In genomic region chr7:139974179-139974811, GRCh38 we compare ENCODE assay signal across 17 cellular contexts.
DNase-seq lines count a peak whose midpoint lies in the region; ATAC-seq, FAIRE-seq and TF ChIP-seq lines count a peak whose summit lies in the region.
"Had no signal": no experiment of that assay in that cellular context is flagged by ENCODE, and none has a peak within 500 bp of the region (broad histone marks: within the 10 kb centered on the region; RNA-seq: fewer than 3 reads in every experiment).

No MANE protein-coding gene starts in this region.

- no peak for TF ChIP-seq RAD21 in K562 (CRISPR knock-in tag; conservative IDR thresholded peaks at IDR 0.05 in 1 of 2, IDR thresholded peaks at IDR 0.05 in 1 of 2)

- 90% methylated on average over 13 of the region's 13 CpGs for WGBS in K562 (ENCODE audit: insufficient coverage, low coverage, missing lambda C conversion rate)
- 86% methylated on average over 12 of the region's 13 CpGs for WGBS in esophagus muscularis mucosa

- no peak overlapping the region for H3K9ac ChIP-seq in HUES48 (ENCODE audit: low read depth, low read length)
- H3K9ac ChIP-seq in K562 (ENCODE audit: insufficient read depth in 1 of 2, low read depth in 2 of 2, low read length in 2 of 2): peak overlapping the region in 1 of 2 experiments; percentile 18; a peak in 1 of 4 replicates
- H3K9ac ChIP-seq in neural progenitor cell: no peak overlapping the region

- H4K20me1 ChIP-seq in K562 (replicated peaks; ENCODE audit: control insufficient read depth, insufficient read depth, low read length) (peaks cover 4% of the 10 kb centered on the region; the same call in 1 of the 2 replicates), neural progenitor cell (ENCODE audit: low read depth) (no peaks in the 10 kb centered on the region)

- BruUV-seq in K562 (replicated peaks; lab: Mats Ljungman, UMichigan): no TSS peak

- no peaks in the 10 kb centered on the region for H3K36me3 Mint-ChIP-seq in neural progenitor cell

- no peaks in the 10 kb centered on the region for H3K27me3 ChIP-seq in HUES48 (ENCODE audit: control insufficient read depth, insufficient read depth, low read length)
- no peaks in the 10 kb centered on the region for H3K27me3 ChIP-seq in K562 (ENCODE audit: control insufficient read depth in 2 of 2, insufficient read depth in 2 of 2, low read length in 2 of 2)
- H3K27me3 ChIP-seq in esophagus muscularis mucosa: no peaks in the 10 kb centered on the region
- no peaks in the 10 kb centered on the region for H3K27me3 ChIP-seq in neural progenitor cell

- H3K79me2 ChIP-seq in K562 (ENCODE audit: control insufficient read depth, insufficient read depth, low read length) (peaks cover 38% of the 10 kb centered on the region), neural progenitor cell (ENCODE audit: low read depth) (no peaks in the 10 kb centered on the region)

- ATAC-seq in K562: no peak
- ATAC-seq: GM12878 had no signal

- no peaks in the 10 kb centered on the region for H3K9me3 Mint-ChIP-seq in neural progenitor cell
- H3K9me3 Mint-ChIP-seq: CD4-positive, alpha-beta T cell had no signal

- POLR2A ChIA-PET in K562 (lab: Yijun Ruan, JAX): interaction anchor here (0.8 to 5.8 kb wide), 8 partner anchors 10 to 196 kb away, joined by 3 to 76 read pairs (median 4); no protein-coding TSS in a partner anchor

- H3K27me3 Mint-ChIP-seq in neural progenitor cell (ENCODE audit: insufficient read depth, low read depth): peaks cover 2% of the 10 kb centered on the region
- H3K27me3 Mint-ChIP-seq: CD4-positive, alpha-beta T cell had no signal

- H3K9me3 ChIP-seq in HUES48 (ENCODE audit: control insufficient read depth, insufficient read depth, low read length) (no peaks in the 10 kb centered on the region), K562 (replicated peaks; ENCODE audit: control insufficient read depth, insufficient read depth, low read depth, low read length) (peaks cover 2% of the 10 kb centered on the region; the same call in 1 of the 2 replicates), esophagus muscularis mucosa (no peaks in the 10 kb centered on the region), neural progenitor cell (ENCODE audit: low read depth) (no peaks in the 10 kb centered on the region)
- H3K9me3 ChIP-seq: HAP-1 had no signal

- H3K4me3 Mint-ChIP-seq in neural progenitor cell: no peak overlapping the region
- H3K4me3 Mint-ChIP-seq: B cell; CD4-positive, alpha-beta T cell had no signal

- CTCF ChIA-PET in K562 (lab: Yijun Ruan, JAX; ENCODE audit: low intra/inter-chr PET ratio): no interaction called here

- no peak overlapping the region for H3K4me2 ChIP-seq in K562 (ENCODE audit: insufficient read depth, low read length)
- H3K4me2 ChIP-seq in neural progenitor cell: peak overlapping the region; percentile 36

- intact Hi-C loops in K562 (cut with micrococcal nuclease) (no loop called here), esophagus muscularis mucosa (cut with DNase I) (no loop called here)

- no peaks in the 10 kb centered on the region for H3K36me3 ChIP-seq in HUES48 (ENCODE audit: control insufficient read depth, insufficient read depth, low read length)
- H3K36me3 ChIP-seq in K562 (ENCODE audit: control insufficient read depth, insufficient read depth, low read length): peaks cover 36% of the 10 kb centered on the region
- no peaks in the 10 kb centered on the region for H3K36me3 ChIP-seq in esophagus muscularis mucosa
- no peaks in the 10 kb centered on the region for H3K36me3 ChIP-seq in neural progenitor cell
- H3K36me3 ChIP-seq: HAP-1 had no signal

- H3K27ac Mint-ChIP-seq in neural progenitor cell: no peak overlapping the region
- H3K27ac Mint-ChIP-seq: B cell; CD4-positive, alpha-beta T cell had no signal

- peaks cover 46% of the 10 kb centered on the region for H3F3A ChIP-seq in neural progenitor cell (ENCODE audit: low read depth)

- DNase-seq in K562 (ENCODE audit: extremely low read depth in 1 of 4, low spot score in 3 of 4) (no peak), esophagus muscularis mucosa (ENCODE audit: extremely low spot score) (no peak), neural progenitor cell (ENCODE audit: low spot score) (no peak), AG20443 (ENCODE audit: low spot score) (no peak), GM19238 (ENCODE audit: insufficient read length, low spot score) (no peak)
- DNase-seq in effector CD8-positive, alpha-beta T cell (lab: John Stamatoyannopoulos, UW): no peak
- DNase-seq: ACHN; C1 segment of cervical spinal cord; CD4-positive, alpha-beta T cell; DMS79; GOT3; Karpas-422 had no signal

- H3K27ac ChIP-seq in HUES48 (ENCODE audit: low read depth, low read length) (peak overlapping the region; percentile 16), K562 (ENCODE audit: extremely low read depth, low read depth, low read length) (no peak overlapping the region), esophagus muscularis mucosa (replicated peaks in 1 of 4) (peak overlapping the region; percentile 63 to 75 (median 69)), neural progenitor cell (no peak overlapping the region)

- peaks cover 3% of the 10 kb centered on the region for H3K9me1 ChIP-seq in K562 (ENCODE audit: control insufficient read depth, insufficient read depth, low read length)

- H2AFZ ChIP-seq in K562 (ENCODE audit: low read depth, low read length) (no peak overlapping the region), neural progenitor cell (replicated peaks) (no peak overlapping the region)

- H3K4me1 ChIP-seq in HUES48 (ENCODE audit: control insufficient read depth, insufficient read depth, low read length) (peaks cover 50% of the 10 kb centered on the region), K562 (replicated peaks in 1 of 2; ENCODE audit: control insufficient read depth in 2 of 2, insufficient read depth in 2 of 2, low read length in 2 of 2) (peaks cover 8 to 20% of the 10 kb centered on the region in 2 experiments; a peak in 4 of 5 replicates), esophagus muscularis mucosa (peaks cover 3 to 41% (median 32%) of the 10 kb centered on the region in 4 donors), neural progenitor cell (peaks cover 61% of the 10 kb centered on the region)

- TF ChIP-seq POLR2A in K562 (conservative IDR thresholded peaks at IDR 0.05) (no peak), esophagus muscularis mucosa (IDR thresholded peaks at IDR 0.05; ENCODE audit: low read depth) (no peak)

- H3K4me3 ChIP-seq in HUES48 (ENCODE audit: low read depth, low read length) (no peak overlapping the region), K562 (no peak overlapping the region), esophagus muscularis mucosa (no peak overlapping the region), neural progenitor cell (no peak overlapping the region)
- H3K4me3 ChIP-seq: GM12878, HAP-1 had no signal

- H3K4me1 Mint-ChIP-seq in neural progenitor cell: peaks cover 56% of the 10 kb centered on the region
- H3K4me1 Mint-ChIP-seq: B cell had no signal

- in situ Hi-C loops in K562 (cut with MboI): no loop called here

- TF ChIP-seq CTCF in K562 (IDR thresholded peaks at IDR 0.05 in 2 of 3, conservative IDR thresholded peaks at IDR 0.05 in 1 of 3; ENCODE audit: insufficient read depth in 2 of 3, low read depth in 1 of 3, low read length in 3 of 3) (no peak), esophagus muscularis mucosa (IDR thresholded peaks at IDR 0.05) (no peak), neural progenitor cell (IDR thresholded peaks at IDR 0.05) (no peak)

- TF ChIP-seq EP300 in K562 (IDR thresholded peaks at IDR 0.05; ENCODE audit: low read length) (no peak), esophagus muscularis mucosa (IDR thresholded peaks at IDR 0.05) (no peak)

- no peak for FAIRE-seq in K562 (lab: Jason Lieb, UNC)
- FAIRE-seq: GM12878, GM18507 had no signal

TF ChIP-seq in K562, 482 proteins besides CTCF, POLR2A, EP300 and RAD21 (continues in another document):
- 0 out of 2 replicates have a peak, but pooled peaks have one; percentile 21 for TF ChIP-seq SMARCA5 (IDR thresholded peaks at IDR 0.05)
- TF ChIP-seq, protein P1, sequence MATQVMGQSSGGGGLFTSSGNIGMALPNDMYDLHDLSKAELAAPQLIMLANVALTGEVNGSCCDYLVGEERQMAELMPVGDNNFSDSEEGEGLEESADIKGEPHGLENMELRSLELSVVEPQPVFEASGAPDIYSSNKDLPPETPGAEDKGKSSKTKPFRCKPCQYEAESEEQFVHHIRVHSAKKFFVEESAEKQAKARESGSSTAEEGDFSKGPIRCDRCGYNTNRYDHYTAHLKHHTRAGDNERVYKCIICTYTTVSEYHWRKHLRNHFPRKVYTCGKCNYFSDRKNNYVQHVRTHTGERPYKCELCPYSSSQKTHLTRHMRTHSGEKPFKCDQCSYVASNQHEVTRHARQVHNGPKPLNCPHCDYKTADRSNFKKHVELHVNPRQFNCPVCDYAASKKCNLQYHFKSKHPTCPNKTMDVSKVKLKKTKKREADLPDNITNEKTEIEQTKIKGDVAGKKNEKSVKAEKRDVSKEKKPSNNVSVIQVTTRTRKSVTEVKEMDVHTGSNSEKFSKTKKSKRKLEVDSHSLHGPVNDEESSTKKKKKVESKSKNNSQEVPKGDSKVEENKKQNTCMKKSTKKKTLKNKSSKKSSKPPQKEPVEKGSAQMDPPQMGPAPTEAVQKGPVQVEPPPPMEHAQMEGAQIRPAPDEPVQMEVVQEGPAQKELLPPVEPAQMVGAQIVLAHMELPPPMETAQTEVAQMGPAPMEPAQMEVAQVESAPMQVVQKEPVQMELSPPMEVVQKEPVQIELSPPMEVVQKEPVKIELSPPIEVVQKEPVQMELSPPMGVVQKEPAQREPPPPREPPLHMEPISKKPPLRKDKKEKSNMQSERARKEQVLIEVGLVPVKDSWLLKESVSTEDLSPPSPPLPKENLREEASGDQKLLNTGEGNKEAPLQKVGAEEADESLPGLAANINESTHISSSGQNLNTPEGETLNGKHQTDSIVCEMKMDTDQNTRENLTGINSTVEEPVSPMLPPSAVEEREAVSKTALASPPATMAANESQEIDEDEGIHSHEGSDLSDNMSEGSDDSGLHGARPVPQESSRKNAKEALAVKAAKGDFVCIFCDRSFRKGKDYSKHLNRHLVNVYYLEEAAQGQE (CRISPR knock-in tag; IDR thresholded peaks at IDR 0.05; ENCODE audit: low read depth): no peak

Comparison
In these comparisons a context has a peak if more than half of its experiments do, and no peak if none do; other contexts are left out.
1. H3K27ac ChIP-seq: peak in HUES48 (single experiment) and esophagus muscularis mucosa (4 of 4); none in K562 (single experiment) and neural progenitor cell (single experiment).